In genomic region chr14:89509891-89510290, GRCh38 we compare ENCODE assay signal across 12 cellular contexts.
DNase-seq lines count a peak whose midpoint lies in the region; ATAC-seq and TF ChIP-seq lines count a peak whose summit lies in the region.
"Had no signal": no experiment of that assay in that cellular context is flagged by ENCODE, and none has a peak within 500 bp of the region (broad histone marks: within the 10 kb centered on the region; RNA-seq: fewer than 3 reads in every experiment).

No MANE protein-coding gene starts in this region.

- H3K9me3 ChIP-seq in KOPT-K1 (ENCODE audit: insufficient read depth, low read length, poor library complexity, severe bottlenecking): no peaks in the 10 kb centered on the region

- DNase-seq in GM03348 (ENCODE audit: low spot score) (peak; percentile 20), astrocyte of the hippocampus (ENCODE audit: low read depth, low spot score) (peak; percentile 61), natural killer cell (no peak), NCI-H1694 treated with DMSO at 0.1 percent for 48 hours (lab: John Stamatoyannopoulos, UW) (no peak), SW480 (ENCODE audit: low spot score) (no peak)
- no peak for DNase-seq in stimulated activated naive CD4-positive, alpha-beta T cell (lab: John Stamatoyannopoulos, UW)
- DNase-seq: activated gamma-delta T cell, GF-D8, SW 1271 had no signal

- peak overlapping the region; percentile 97 for H3K27ac Mint-ChIP-seq in natural killer cell

- peaks cover 0 to 3% of the 10 kb centered on the region in 2 donors for H3K9me3 Mint-ChIP-seq in natural killer cell

- TF ChIP-seq CTCF in natural killer cell (IDR thresholded peaks at IDR 0.05): no peak

- ATAC-seq in natural killer cell (no peak), GM19351 (IDR thresholded peaks at IDR 0.05; ENCODE audit: unreplicated experiment) (no peak)
- ATAC-seq: K562 had no signal

- H3K36me3 Mint-ChIP-seq in natural killer cell: no peaks in the 10 kb centered on the region

- no peaks in the 10 kb centered on the region for H3K27me3 Mint-ChIP-seq in natural killer cell (ENCODE audit: low read depth in 2 of 2)

- H3K27ac ChIP-seq in KOPT-K1 (ENCODE audit: low read depth, low read length, poor library complexity, severe bottlenecking): peak overlapping the region; percentile 46

- H3K4me1 Mint-ChIP-seq in natural killer cell: peaks cover 61 to 65% of the 10 kb centered on the region in 2 donors

- intact Hi-C loops in natural killer cell (cut with micrococcal nuclease): loop anchor here (2.0 to 5.0 kb wide), 5 partner anchors 43 to 262 kb away; partner anchors contain the start of gene FOXN3

- peak overlapping the region; percentile 76 for H3K4me3 Mint-ChIP-seq in natural killer cell

- no peaks in the 10 kb centered on the region for H3K36me3 ChIP-seq in KOPT-K1 (ENCODE audit: insufficient read depth, low read length)

Comparison
In these comparisons a context has a peak if more than half of its experiments do, and no peak if none do; other contexts are left out.
1. DNase-seq: peak in GM03348 (single experiment) and astrocyte of the hippocampus (single experiment); none in natural killer cell (single experiment), stimulated activated naive CD4-positive, alpha-beta T cell (0 of 6), NCI-H1694 treated with DMSO at 0.1 percent for 48 hours (single experiment) and SW480 (single experiment).